ENCODE assay signal across 1 cellular context in genomic region chr22:36853407-36854099, GRCh38.
TF ChIP-seq lines count a peak whose summit lies in the region.

No MANE protein-coding gene starts in this region.

TF ChIP-seq in endothelial cell of umbilical vein, 7 proteins besides CTCF, POLR2A, EP300 and RAD21:
- no peak for TF ChIP-seq GATA2 (IDR thresholded peaks at IDR 0.05; ENCODE audit: insufficient read depth, insufficient read length, low read depth, low read length)
- TF ChIP-seq EZH2 (IDR thresholded peaks at IDR 0.05; ENCODE audit: borderline replicate concordance, low read depth, low read length, severe bottlenecking): no peak
- TF ChIP-seq FOS (IDR thresholded peaks at IDR 0.05; ENCODE audit: borderline replicate concordance, insufficient read depth, low read length): no peak
- no peak for TF ChIP-seq MAX (IDR thresholded peaks at IDR 0.05; ENCODE audit: insufficient read depth, insufficient read length)
- TF ChIP-seq MYC (IDR thresholded peaks at IDR 0.05; ENCODE audit: low read depth, low read length): no peak
- no peak for TF ChIP-seq POLR2AphosphoS5 (IDR thresholded peaks at IDR 0.05; ENCODE audit: insufficient read depth, low read depth, low read length)
- no peak for TF ChIP-seq JUN (IDR thresholded peaks at IDR 0.05; ENCODE audit: borderline replicate concordance, insufficient read depth, insufficient read length, low read depth)
